Comparison of ENCODE assay signal across 9 cellular contexts in the genomic region with DNA sequence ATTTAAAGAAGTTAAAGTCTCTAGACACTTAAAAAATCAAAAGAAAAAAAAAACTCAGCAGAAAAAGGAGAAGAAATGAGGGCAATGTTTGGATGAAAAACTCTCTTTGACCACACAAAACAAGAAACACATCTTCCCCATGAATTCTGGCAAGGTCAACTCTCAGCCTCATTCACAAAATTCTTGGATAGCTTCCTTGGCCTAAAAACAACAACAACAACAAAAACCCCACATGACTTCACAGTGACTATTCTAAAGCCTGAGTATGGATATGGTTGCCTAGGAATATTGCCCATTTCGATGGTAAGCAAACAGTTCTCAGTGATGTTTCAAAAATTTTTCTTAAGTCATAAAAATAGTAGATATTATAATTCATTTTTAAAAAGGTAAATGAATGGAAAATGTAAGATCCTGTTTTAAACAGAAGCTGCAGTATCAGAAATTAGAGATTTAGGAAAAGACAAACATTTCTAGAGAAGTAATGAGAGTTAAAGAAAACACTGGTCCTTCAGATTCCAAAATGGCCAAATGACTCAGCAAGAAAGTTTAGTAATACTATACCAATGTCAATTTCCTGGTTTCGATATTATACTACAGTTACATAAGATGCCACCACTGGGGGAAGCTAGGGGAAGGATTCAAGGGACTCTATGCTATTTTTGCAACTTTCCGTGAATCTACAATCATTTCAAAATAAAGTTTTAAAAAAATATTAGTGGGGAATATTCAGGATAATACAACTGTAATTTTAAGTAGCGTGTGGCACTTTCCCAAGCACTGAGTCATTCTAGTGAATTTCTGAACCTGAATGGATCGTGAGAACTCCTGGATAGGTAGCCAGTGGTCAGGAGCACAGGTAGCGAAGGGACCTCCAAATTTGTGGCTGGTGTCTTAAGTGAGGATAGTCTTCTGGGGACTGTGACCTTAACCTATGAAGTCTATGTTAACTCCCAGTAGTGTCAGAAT. TPM values are rescaled to one million over a fixed set of nuclear protein-coding genes. Genes with fewer than 3 reads are reported as not detected.
A peak's percentile ranks its signal among the peaks of the same experiment; 100 is the strongest.
DNase-seq lines count a peak whose midpoint lies in the region; ATAC-seq, FAIRE-seq and TF ChIP-seq lines count a peak whose summit lies in the region.
"Had no signal": no experiment of that assay in that cellular context is flagged by ENCODE, and none has a peak within 500 bp of the region (broad histone marks: within the 10 kb centered on the region; RNA-seq: fewer than 3 reads in every experiment).

No MANE protein-coding gene starts in this region.

- ATAC-seq in pancreas (peak in 3 of 4 donors; percentile 66 to 82 (median 78)), omental fat pad (ENCODE audit: low FRiP score) (no peak)
- no peak for ATAC-seq in activated T-cell treated with anti-CD3 and anti-CD28 coated beads, Interleukin-2, amount 50 U/mL, for 72 hours (replicated peaks in 1 of 2)

- no peak overlapping the region for H3K27ac Mint-ChIP-seq in activated T-cell treated with anti-CD3 and anti-CD28 coated beads, Interleukin-2, amount 50 U/mL, for 72 hours
- no peak overlapping the region for H3K27ac Mint-ChIP-seq in activated CD4-positive, alpha-beta T cell treated with anti-CD3 and anti-CD28 coated beads, Interleukin-2, amount 10 ng/mL, durations not matched to agents 24 days and 14 days

- no peaks in the 10 kb centered on the region for H3K9me3 Mint-ChIP-seq in activated T-cell treated with anti-CD3 and anti-CD28 coated beads, Interleukin-2, amount 50 U/mL, for 72 hours
- peaks cover 8% of the 10 kb centered on the region for H3K9me3 Mint-ChIP-seq in activated CD4-positive, alpha-beta T cell treated with anti-CD3 and anti-CD28 coated beads, Interleukin-2, amount 10 ng/mL, durations not matched to agents 24 days and 14 days

- intact Hi-C loops in PC-9 (cut with micrococcal nuclease; ENCODE audit: unreplicated experiment) (no loop called here), pancreas (cut with DNase I) (no loop called here)
- intact Hi-C loops in activated CD4-positive, alpha-beta T cell treated with anti-CD3 and anti-CD28 coated beads, Interleukin-2, amount 10 ng/mL, durations not matched to agents 24 days and 14 days (cut with micrococcal nuclease), result no loop called here

- WGBS in pancreas, 2 donors, result 80 to 85% methylated on average over 6 of the region's 6 CpGs

- DNase-seq in EL, result peak; percentile 40
- peak; percentile 23 to 45 for DNase-seq in PC-9
- DNase-seq in epithelial cell of esophagus (ENCODE audit: low read depth), result peak; percentile 59
- no peak for DNase-seq in pancreas
- no peak for DNase-seq in NCI-H1105 (lab: John Stamatoyannopoulos, UW)
- DNase-seq in activated T-cell treated with anti-CD3 and anti-CD28 coated beads, Interleukin-2, amount 50 U/mL, for 72 hours, result no peak
- no peak for DNase-seq in omental fat pad (ENCODE audit: low spot score)
- no peak for DNase-seq in activated CD4-positive, alpha-beta T cell treated with anti-CD3 and anti-CD28 coated beads, Interleukin-2, amount 10 ng/mL, durations not matched to agents 24 days and 14 days
- DNase-seq: Peyer's patch had no signal

- H3K36me3 ChIP-seq in PC-9 (ENCODE audit: low read depth) (peaks cover 22% of the 10 kb centered on the region), pancreas (no peaks in the 10 kb centered on the region)

- H3K4me1 Mint-ChIP-seq in activated T-cell treated with anti-CD3 and anti-CD28 coated beads, Interleukin-2, amount 50 U/mL, for 72 hours (ENCODE audit: low read depth), result peaks cover 22% of the 10 kb centered on the region
- H3K4me1 Mint-ChIP-seq in activated CD4-positive, alpha-beta T cell treated with anti-CD3 and anti-CD28 coated beads, Interleukin-2, amount 10 ng/mL, durations not matched to agents 24 days and 14 days, result peaks cover 6% of the 10 kb centered on the region

- BruUV-seq in PC-9 (replicated peaks; lab: Mats Ljungman, UMichigan), result TSS peak; percentile 91

- H3K27me3 ChIP-seq in PC-9 (ENCODE audit: insufficient read depth, low read depth) (no peaks in the 10 kb centered on the region), pancreas (no peaks in the 10 kb centered on the region)
- H3K27me3 ChIP-seq: Peyer's patch had no signal

- peak overlapping the region; percentile 77 for H3K27ac ChIP-seq in PC-9
- peak overlapping the region in 1 of 4 donors; percentile 30 for H3K27ac ChIP-seq in pancreas

- H3K4me3 ChIP-seq in PC-9 (0 out of 2 replicates have a peak overlapping the region, but pooled peaks have one; percentile 22), epithelial cell of esophagus (ENCODE audit: low read length) (no peak overlapping the region), pancreas (no peak overlapping the region)
- H3K4me3 ChIP-seq: Peyer's patch had no signal

- no peak for TF ChIP-seq CTCF in PC-9 (conservative IDR thresholded peaks at IDR 0.05)
- TF ChIP-seq CTCF in epithelial cell of esophagus (IDR thresholded peaks at IDR 0.05; ENCODE audit: insufficient read depth, low read depth, low read length, missing control alignments), result no peak
- no peak for TF ChIP-seq CTCF in pancreas (IDR thresholded peaks at IDR 0.05)
- TF ChIP-seq CTCF in omental fat pad (IDR thresholded peaks at IDR 0.05), result no peak

- H3K9me3 ChIP-seq in PC-9 (ENCODE audit: insufficient read depth, low read depth) (peaks cover 18% of the 10 kb centered on the region; the same call in 1 of the 2 replicates), pancreas (no peaks in the 10 kb centered on the region)
- H3K9me3 ChIP-seq: Peyer's patch had no signal

- peaks cover 5 to 15% of the 10 kb centered on the region in 2 donors for H3K36me3 Mint-ChIP-seq in activated T-cell treated with anti-CD3 and anti-CD28 coated beads, Interleukin-2, amount 50 U/mL, for 72 hours (ENCODE audit: insufficient read depth in 2 of 2)
- peaks cover 32% of the 10 kb centered on the region for H3K36me3 Mint-ChIP-seq in activated CD4-positive, alpha-beta T cell treated with anti-CD3 and anti-CD28 coated beads, Interleukin-2, amount 10 ng/mL, durations not matched to agents 24 days and 14 days (ENCODE audit: low read depth)

- H3K9me2 ChIP-seq in PC-9 (ENCODE audit: insufficient read depth), result no peaks in the 10 kb centered on the region

- peaks cover 36% of the 10 kb centered on the region for H3K79me2 ChIP-seq in PC-9 (ENCODE audit: low read depth)

- no peaks in the 10 kb centered on the region for H4K20me1 ChIP-seq in PC-9 (ENCODE audit: insufficient read depth)

- POLR2A ChIA-PET in PC-9 (lab: Charles Lee; ENCODE audit: unreplicated experiment), result interaction anchor here (0.6 to 0.7 kb wide), 4 partner anchors 26 to 38 kb away, joined by 3 to 6 read pairs (median 4); no protein-coding TSS in a partner anchor

- no peak overlapping the region for H2AFZ ChIP-seq in PC-9

- peaks cover 17% of the 10 kb centered on the region for H3K4me1 ChIP-seq in PC-9 (replicated peaks; ENCODE audit: insufficient read depth)
- H3K4me1 ChIP-seq in pancreas, result peaks cover 8 to 16% (median 10%) of the 10 kb centered on the region in 3 donors

- no peak for FAIRE-seq in pancreas (lab: Jason Lieb, UNC)

- CTCF ChIA-PET in PC-9 (lab: Charles Lee), result no interaction called here

- H3F3A ChIP-seq in PC-9 (ENCODE audit: insufficient read depth, low read depth), result no peaks in the 10 kb centered on the region

- no peak overlapping the region for H3K4me3 Mint-ChIP-seq in activated T-cell treated with anti-CD3 and anti-CD28 coated beads, Interleukin-2, amount 50 U/mL, for 72 hours
- H3K4me3 Mint-ChIP-seq in activated CD4-positive, alpha-beta T cell treated with anti-CD3 and anti-CD28 coated beads, Interleukin-2, amount 10 ng/mL, durations not matched to agents 24 days and 14 days, result no peak overlapping the region

- no peaks in the 10 kb centered on the region for H3K27me3 Mint-ChIP-seq in activated T-cell treated with anti-CD3 and anti-CD28 coated beads, Interleukin-2, amount 50 U/mL, for 72 hours (ENCODE audit: low read depth)
- no peaks in the 10 kb centered on the region for H3K27me3 Mint-ChIP-seq in activated CD4-positive, alpha-beta T cell treated with anti-CD3 and anti-CD28 coated beads, Interleukin-2, amount 10 ng/mL, durations not matched to agents 24 days and 14 days

- peak overlapping the region; percentile 12; the same call in 1 of the 2 replicates for H3K4me2 ChIP-seq in PC-9

RNA-seq across cellular contexts. Expression of a gene that starts 37.8 kb away (rescaled TPM):
- 41.4 and 48.1 TPM in 2 replicates for total RNA-seq in PC-9 (2021)
- total RNA-seq in pancreas, result 10 to 100 TPM; 15.4 to 27.5 (median 19.4) TPM
- 1 to 10 TPM; 5.6 to 5.8 TPM for polyA plus RNA-seq in pancreas
- 10 to 100 TPM; 16.7 to 16.9 TPM for total RNA-seq in activated T-cell treated with anti-CD3 and anti-CD28 coated beads, Interleukin-2, amount 50 U/mL, for 72 hours
- total RNA-seq in omental fat pad, result 10 to 100 TPM; 14.6 to 33.5 (median 23.2) TPM
- total RNA-seq in activated CD4-positive, alpha-beta T cell treated with anti-CD3 and anti-CD28 coated beads, Interleukin-2, amount 10 ng/mL, durations not matched to agents 24 days and 14 days, result 19.2 and 21.0 TPM in 2 replicates

Comparison
In these comparisons a context has a peak if more than half of its experiments do, and no peak if none do; other contexts are left out.
1. DNase-seq: peak in EL (single experiment), PC-9 (2 of 2) and epithelial cell of esophagus (single experiment); none in pancreas (0 of 6), NCI-H1105 (single experiment), activated T-cell treated with anti-CD3 and anti-CD28 coated beads, Interleukin-2, amount 50 U/mL, for 72 hours (0 of 2), omental fat pad (single experiment) and activated CD4-positive, alpha-beta T cell treated with anti-CD3 and anti-CD28 coated beads, Interleukin-2, amount 10 ng/mL, durations not matched to agents 24 days and 14 days (single experiment).
2. ATAC-seq: peak in pancreas (3 of 4); none in activated T-cell treated with anti-CD3 and anti-CD28 coated beads, Interleukin-2, amount 50 U/mL, for 72 hours (0 of 2) and omental fat pad (single experiment).